Comparison of ENCODE assay signal across 22 cellular contexts in the genomic region with DNA sequence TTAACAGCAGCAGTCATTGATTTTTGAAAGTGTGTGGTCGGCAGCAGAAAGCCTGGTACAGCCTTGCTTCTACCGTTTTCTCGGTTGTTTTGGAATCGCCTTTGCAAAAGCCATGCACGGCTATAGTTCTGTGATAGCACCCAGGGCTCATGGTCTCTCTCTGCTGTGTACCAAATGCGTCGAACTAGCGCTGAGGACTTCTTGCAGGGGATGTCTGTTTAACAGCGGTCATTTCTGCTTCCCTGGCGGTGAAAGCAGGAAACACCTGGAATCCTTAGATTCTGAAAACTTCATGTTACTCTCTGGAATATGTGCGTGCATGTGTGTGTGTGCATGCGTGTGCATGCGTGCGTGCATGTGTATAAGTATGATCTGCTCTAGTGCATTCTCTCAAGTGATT.
"Had no signal": no experiment of that assay in that cellular context is flagged by ENCODE, and none has a peak within 500 bp of the region (broad histone marks: within the 10 kb centered on the region; RNA-seq: fewer than 3 reads in every experiment).

No MANE protein-coding gene starts in this region.

- H3K27me3 ChIP-seq: ascending aorta, body of pancreas had no signal

- H3K4me3 ChIP-seq: ascending aorta, body of pancreas, PC-9 had no signal

- H3K9me3 ChIP-seq: ascending aorta, body of pancreas had no signal

- H3K4me2 ChIP-seq: PC-9 had no signal

- DNase-seq: activated CD4-positive, alpha-beta T cell treated with anti-CD3 and anti-CD28 coated beads for 48 hours; activated CD4-positive, alpha-beta T cell treated with anti-CD3 and anti-CD28 coated beads, Interleukin-2, amount 50 U/mL, for 4 hours; activated CD4-positive, CD25-positive, alpha-beta regulatory T cell treated with anti-CD3 and anti-CD28 coated beads, Interleukin-2, amount 50 U/mL, for 72 hours; activated CD8-positive, alpha-beta T cell treated with anti-CD3 and anti-CD28 coated beads, Interleukin-2, amount 10 ng/mL, durations not matched to agents 7 days and 5 days; activated effector memory CD4-positive, alpha-beta T cell treated with Interleukin-2 at 50 U/mL for 16 hours; activated naive CD4-positive, alpha-beta T cell treated with Interleukin-2 at 50 U/mL for 16 hours; activated naive CD8-positive, alpha-beta T cell treated with anti-CD3 and anti-CD28 coated beads, Interleukin-2, amount 50 U/mL, for 24 hours; activated T-cell treated with anti-CD3 and anti-CD28 coated beads, Interleukin-2, amount 50 U/mL, for 24 hours; amniotic stem cell; body of pancreas; MM.1S; NCI-H1105 treated with DMSO at 0.1 percent for 48 hours; NCI-H146; NCI-H187 treated with DMSO at 0.1 percent for 48 hours; NCI-H2107; NCI-H345; NCI-H510A; NCI-H526 treated with DMSO at 0.1 percent for 48 hours; PC-9; SIG-M5; SW 1271 had no signal

- H2AFZ ChIP-seq: PC-9 had no signal

- H3K27ac ChIP-seq: ascending aorta, body of pancreas, PC-9 had no signal

- H3K4me1 ChIP-seq: ascending aorta, body of pancreas had no signal

- H3K36me3 ChIP-seq: ascending aorta had no signal
